10 cellular contexts compared by ENCODE assay signal in genomic region chr5:152462021-152462721, GRCh38. TPM values are rescaled to one million over a fixed set of nuclear protein-coding genes. Genes with fewer than 3 reads are reported as not detected.
DNase-seq lines count a peak whose midpoint lies in the region; ATAC-seq, FAIRE-seq and TF ChIP-seq lines count a peak whose summit lies in the region.
"Had no signal": no experiment of that assay in that cellular context is flagged by ENCODE, and none has a peak within 500 bp of the region (broad histone marks: within the 10 kb centered on the region; RNA-seq: fewer than 3 reads in every experiment).

No MANE protein-coding gene starts in this region.

- H3K4me2 ChIP-seq in A549 (no peak overlapping the region), OCI-LY1 (ENCODE audit: low read length) (no peak overlapping the region)

- no peaks in the 10 kb centered on the region for H3K9me3 Mint-ChIP-seq in activated CD4-positive, alpha-beta memory T cell treated with anti-CD3 and anti-CD28 coated beads for 36 hours

- H3K36me3 Mint-ChIP-seq in activated CD4-positive, alpha-beta memory T cell treated with anti-CD3 and anti-CD28 coated beads for 36 hours, result no peaks in the 10 kb centered on the region

- no peak overlapping the region for H3K27ac ChIP-seq in A549
- H3K27ac ChIP-seq in OCI-LY1 (ENCODE audit: low read depth, low read length, poor library complexity, severe bottlenecking), result no peak overlapping the region
- H3K27ac ChIP-seq: foreskin keratinocyte had no signal

- no peaks in the 10 kb centered on the region for H3K4me1 ChIP-seq in A549
- no peaks in the 10 kb centered on the region for H3K4me1 ChIP-seq in OCI-LY1 (ENCODE audit: insufficient read depth, low read length, severe bottlenecking)
- H3K4me1 ChIP-seq: foreskin keratinocyte had no signal

- FAIRE-seq in A549 (lab: Jason Lieb, UNC), result no peak

- no peaks in the 10 kb centered on the region for H3F3A ChIP-seq in OCI-LY1 (ENCODE audit: insufficient read depth, low read length)

- no peaks in the 10 kb centered on the region for H3K79me2 ChIP-seq in OCI-LY1 (ENCODE audit: insufficient read depth, low read length)

- 2% methylated on average over 4 of the region's 4 CpGs for WGBS in A549 (ENCODE audit: missing lambda C conversion rate)

- H3K4me3 ChIP-seq in A549, result no peak overlapping the region
- H3K4me3 ChIP-seq in OCI-LY1 (ENCODE audit: low read depth, low read length, poor library complexity, severe bottlenecking), result no peak overlapping the region

- H3K27ac Mint-ChIP-seq in activated CD4-positive, alpha-beta memory T cell treated with anti-CD3 and anti-CD28 coated beads for 36 hours, result no peak overlapping the region

- H4K20me1 ChIP-seq in OCI-LY1 (ENCODE audit: insufficient read depth, low read length), result no peaks in the 10 kb centered on the region

- no peaks in the 10 kb centered on the region for H3K9me2 ChIP-seq in OCI-LY1 (ENCODE audit: low read depth, low read length)

- ATAC-seq in A549, result peak; percentile 83 to 92
- peak; percentile 85 for ATAC-seq in GM19035 (IDR thresholded peaks at IDR 0.05; ENCODE audit: unreplicated experiment)
- peak; percentile 75 for ATAC-seq in HG02943 (IDR thresholded peaks at IDR 0.05; ENCODE audit: low read depth, unreplicated experiment)
- ATAC-seq: foreskin keratinocyte had no signal

- H2AFZ ChIP-seq in OCI-LY1 (ENCODE audit: low read length), result no peak overlapping the region

- POLR2A ChIA-PET in A549 (lab: Yijun Ruan, JAX), result no interaction called here
- POLR2A ChIA-PET in activated CD4-positive, alpha-beta memory T cell treated with anti-CD3 and anti-CD28 coated beads for 36 hours (lab: Charles Lee), result no interaction called here

- H3K4me1 Mint-ChIP-seq in activated CD4-positive, alpha-beta memory T cell treated with anti-CD3 and anti-CD28 coated beads for 36 hours (ENCODE audit: low read depth), result peaks cover 6% of the 10 kb centered on the region

- intact Hi-C loops in activated CD4-positive, alpha-beta memory T cell treated with anti-CD3 and anti-CD28 coated beads for 36 hours (cut with micrococcal nuclease), result no loop called here

- H3K27me3 ChIP-seq in OCI-LY1 (ENCODE audit: insufficient read depth, low read length), result no peaks in the 10 kb centered on the region
- H3K27me3 ChIP-seq: foreskin keratinocyte had no signal

- peak in 1 of 2 experiments; percentile 30; a peak in 1 of 5 replicates for TF ChIP-seq RAD21 in A549 (conservative IDR thresholded peaks at IDR 0.05 in 1 of 2, IDR thresholded peaks at IDR 0.05 in 1 of 2)

- H3K27me3 Mint-ChIP-seq in activated CD4-positive, alpha-beta memory T cell treated with anti-CD3 and anti-CD28 coated beads for 36 hours, result peaks cover 23% of the 10 kb centered on the region

- CTCF ChIA-PET in A549 (lab: Yijun Ruan, JAX), result interaction anchor here (1.6 to 2.0 kb wide), 2 partner anchors 9 to 12 kb away, joined by 4 to 5 read pairs; no protein-coding TSS in a partner anchor
- CTCF ChIA-PET in activated CD4-positive, alpha-beta memory T cell treated with anti-CD3 and anti-CD28 coated beads for 36 hours (lab: Charles Lee), result no interaction called here

- no peak overlapping the region for H3K4me3 Mint-ChIP-seq in activated CD4-positive, alpha-beta memory T cell treated with anti-CD3 and anti-CD28 coated beads for 36 hours

- DNase-seq in A549 (ENCODE audit: low read depth in 1 of 2, low spot score in 1 of 2), result peak; percentile 4 to 45
- no peak for DNase-seq in KG1 (lab: John Stamatoyannopoulos, UW)
- DNase-seq in activated CD4-positive, alpha-beta memory T cell treated with anti-CD3 and anti-CD28 coated beads for 36 hours, result no peak
- DNase-seq in stimulated activated CD4-positive, alpha-beta T cell treated with anti-CD3 and anti-CD28 coated beads, Interleukin-1b, Interleukin-23, amount 100 ng/mL, for 48 hours, result no peak
- DNase-seq in NCI-H2196 (lab: John Stamatoyannopoulos, UW; ENCODE audit: unreplicated experiment), result no peak
- DNase-seq: foreskin keratinocyte had no signal

- H3K36me3 ChIP-seq in OCI-LY1 (ENCODE audit: insufficient read depth, low read length), result no peaks in the 10 kb centered on the region

- H3K9me3 ChIP-seq in A549 (no peaks in the 10 kb centered on the region), OCI-LY1 (ENCODE audit: low read length) (no peaks in the 10 kb centered on the region)

- TF ChIP-seq CTCF in A549 (IDR thresholded peaks at IDR 0.05), result peak; percentile 26; the same call in 1 of the 3 replicates
- peak; percentile 40; the same call in 1 of the 2 replicates for TF ChIP-seq CTCF in OCI-LY1 (IDR thresholded peaks at IDR 0.05; ENCODE audit: low read length)

- H3K9ac ChIP-seq in OCI-LY1 (ENCODE audit: low read length), result no peak overlapping the region

- TF ChIP-seq EP300 in A549 (IDR thresholded peaks at IDR 0.05), result no peak

- no peak for TF ChIP-seq POLR2A in A549 (IDR thresholded peaks at IDR 0.05; ENCODE audit: low read length)

TF ChIP-seq in A549, 52 proteins besides CTCF, POLR2A, EP300 and RAD21:
- TF ChIP-seq REST (IDR thresholded peaks at IDR 0.05), result no peak
- TF ChIP-seq CBX2 (IDR thresholded peaks at IDR 0.05; ENCODE audit: borderline replicate concordance, low read depth), result no peak
- TF ChIP-seq JUNB (IDR thresholded peaks at IDR 0.05), result no peak
- no peak for TF ChIP-seq ZC3H11A (IDR thresholded peaks at IDR 0.05)
- no peak for TF ChIP-seq HMGXB4 (CRISPR knock-in tag; IDR thresholded peaks at IDR 0.05; ENCODE audit: borderline replicate concordance)
- TF ChIP-seq HDAC2 (IDR thresholded peaks at IDR 0.05), result no peak
- TF ChIP-seq SMC3 (IDR thresholded peaks at IDR 0.05), result no peak

RNA-seq across cellular contexts. Expression of gene NMUR2, which starts 57.1 kb away (rescaled TPM):
- polyA plus RNA-seq in A549 (2011; rRNA removed) (not detected in 2 replicates), A549 (2017; fragmentation: RNase III; extraction: RNeasy Plus Mini Kit Qiagen cat#74134 plus additional on column Dnase treatment) (not detected in 3 replicates)
- polyA plus RNA-seq in A549 (2012; cell fraction: cytosol; rRNA removed), result 0.03 and 0.04 TPM in 2 replicates
- 0.02 and 0.05 TPM in 2 replicates for polyA plus RNA-seq in A549 (2012; cell fraction: nucleus; rRNA removed)
- not detected in 2 replicates for polyA minus RNA-seq in A549 (2011; rRNA and poly(A)+ RNA removed)
- not detected for total RNA-seq in activated CD4-positive, alpha-beta memory T cell treated with anti-CD3 and anti-CD28 coated beads for 36 hours
- total RNA-seq: foreskin keratinocyte had no signal
- polyA plus RNA-seq: BJ, foreskin keratinocyte had no signal

Comparison
In these comparisons a context has a peak if more than half of its experiments do, and no peak if none do; other contexts are left out.
1. DNase-seq: peak in A549 (2 of 2); none in KG1 (single experiment), activated CD4-positive, alpha-beta memory T cell treated with anti-CD3 and anti-CD28 coated beads for 36 hours (single experiment), stimulated activated CD4-positive, alpha-beta T cell treated with anti-CD3 and anti-CD28 coated beads, Interleukin-1b, Interleukin-23, amount 100 ng/mL, for 48 hours (single experiment) and NCI-H2196 (single experiment).
2. Peak in every context shown above with its lines, with median percentiles within 50 percentile points of each other: ATAC-seq.